1 cellular context compared by ENCODE assay signal in genomic region chrX:53683556-53684414, GRCh38.
TF ChIP-seq lines count a peak whose summit lies in the region.

No MANE protein-coding gene starts in this region.

TF ChIP-seq in K562, 482 proteins besides CTCF, POLR2A, EP300 and RAD21 (continued from another document and continues in another):
- no peak for TF ChIP-seq THRA (IDR thresholded peaks at IDR 0.05)
- no peak for TF ChIP-seq KLF13 (tag; IDR thresholded peaks at IDR 0.05; ENCODE audit: borderline replicate concordance, low read depth)
- no peak for TF ChIP-seq RNF219 (CRISPR knock-in tag; IDR thresholded peaks at IDR 0.05)
- TF ChIP-seq KDM4B (IDR thresholded peaks at IDR 0.05; ENCODE audit: borderline replicate concordance in 2 of 2, low read depth in 1 of 2): no peak; a peak in 1 of 4 replicates
- TF ChIP-seq SETDB1 (IDR thresholded peaks at IDR 0.05; ENCODE audit: low read length): no peak
- TF ChIP-seq SRF (CRISPR knock-in tag; IDR thresholded peaks at IDR 0.05): peak; percentile 85 to 98; a peak in 3 of 4 replicates
- TF ChIP-seq ZNF778 (CRISPR knock-in tag; IDR thresholded peaks at IDR 0.05): no peak
- no peak for TF ChIP-seq CAMTA2 (CRISPR knock-in tag; conservative IDR thresholded peaks at IDR 0.05)
- TF ChIP-seq MGA (IDR thresholded peaks at IDR 0.05): no peak
- no peak for TF ChIP-seq HCFC1 (IDR thresholded peaks at IDR 0.05; ENCODE audit: low read depth, low read length)
- no peak for TF ChIP-seq KDM2B (CRISPR knock-in tag; IDR thresholded peaks at IDR 0.05)
- peak; percentile 96; the same call in 1 of the 2 replicates for TF ChIP-seq ZNF740 (CRISPR knock-in tag; IDR thresholded peaks at IDR 0.05)
- peak in 1 of 2 experiments; percentile 90; a peak in 2 of 4 replicates for TF ChIP-seq ZNF740 (tag; IDR thresholded peaks at IDR 0.05)
- peak; percentile 26; the same call in 1 of the 2 replicates for TF ChIP-seq LCOR (CRISPR knock-in tag; IDR thresholded peaks at IDR 0.05)
- no peak for TF ChIP-seq CBX5 (IDR thresholded peaks at IDR 0.05; ENCODE audit: borderline replicate concordance, low read depth)
- TF ChIP-seq E2F4 (CRISPR knock-in tag; IDR thresholded peaks at IDR 0.05; ENCODE audit: low read depth): no peak
- no peak for TF ChIP-seq ZNF695 (CRISPR knock-in tag; IDR thresholded peaks at IDR 0.05)
- TF ChIP-seq KLF6 (CRISPR knock-in tag; IDR thresholded peaks at IDR 0.05; ENCODE audit: borderline replicate concordance): no peak
- TF ChIP-seq MEF2A (IDR thresholded peaks at IDR 0.05; ENCODE audit: control insufficient read depth, low read depth, low read length): no peak
- TF ChIP-seq ZNF76 (CRISPR knock-in tag; IDR thresholded peaks at IDR 0.05; ENCODE audit: borderline replicate concordance): no peak
- 0 out of 2 replicates have a peak, but pooled peaks have one; percentile 27 for TF ChIP-seq THAP12 (CRISPR knock-in tag; IDR thresholded peaks at IDR 0.05)
- no peak for TF ChIP-seq CEBPB (tag; IDR thresholded peaks at IDR 0.05)
- TF ChIP-seq ZBED1 (IDR thresholded peaks at IDR 0.05): peak; percentile 93
- TF ChIP-seq ZNF644 (tag; IDR thresholded peaks at IDR 0.05; ENCODE audit: low read depth): no peak
- TF ChIP-seq EWSR1 (IDR thresholded peaks at IDR 0.05; ENCODE audit: borderline replicate concordance, low read depth, partially characterized antibody): no peak
- TF ChIP-seq POLR2AphosphoS2 (IDR thresholded peaks at IDR 0.05; ENCODE audit: low read length): peak; percentile 96
- no peak for TF ChIP-seq MTF1 (CRISPR knock-in tag; IDR thresholded peaks at IDR 0.05; ENCODE audit: borderline replicate concordance)
- TF ChIP-seq FOXP1 (CRISPR knock-in tag; IDR thresholded peaks at IDR 0.05): no peak
- TF ChIP-seq ELF1 (tag; IDR thresholded peaks at IDR 0.05): no peak; the same call in 1 of the 2 replicates
- TF ChIP-seq POLR2B (IDR thresholded peaks at IDR 0.05; ENCODE audit: low read depth, partially characterized antibody): peak; percentile 93
- no peak for TF ChIP-seq ESRRB (CRISPR knock-in tag; IDR thresholded peaks at IDR 0.05; ENCODE audit: borderline replicate concordance)
- TF ChIP-seq IFI16 (CRISPR knock-in tag; IDR thresholded peaks at IDR 0.05): no peak
- TF ChIP-seq ZNF140 (CRISPR knock-in tag; IDR thresholded peaks at IDR 0.05): no peak
- peak; percentile 96 for TF ChIP-seq RBFOX2 (IDR thresholded peaks at IDR 0.05; ENCODE audit: low read depth, low read length)
- TF ChIP-seq NCOR1 (IDR thresholded peaks at IDR 0.05): peak; percentile 45; the same call in 1 of the 2 replicates
- TF ChIP-seq ZKSCAN1 (IDR thresholded peaks at IDR 0.05; ENCODE audit: low read depth, low read length): no peak
- TF ChIP-seq GTF2F1 (IDR thresholded peaks at IDR 0.05; ENCODE audit: low read depth, low read length): no peak
- TF ChIP-seq MXD1 (CRISPR knock-in tag; IDR thresholded peaks at IDR 0.05; ENCODE audit: borderline replicate concordance, poor library complexity, severe bottlenecking): no peak
- TF ChIP-seq ZNF436 (CRISPR knock-in tag; IDR thresholded peaks at IDR 0.05): no peak
- no peak for TF ChIP-seq RB1 (IDR thresholded peaks at IDR 0.05; ENCODE audit: low read depth)
- TF ChIP-seq CHD4 (IDR thresholded peaks at IDR 0.05; ENCODE audit: insufficient read depth, insufficient replicate concordance, low read depth, low read length, poor library complexity, severe bottlenecking): no peak
- no peak for TF ChIP-seq PHF20 (IDR thresholded peaks at IDR 0.05; ENCODE audit: partially characterized antibody)
- no peak for TF ChIP-seq CHCHD3 (CRISPR knock-in tag; IDR thresholded peaks at IDR 0.05)
- peak; percentile 54 for TF ChIP-seq JUND (IDR thresholded peaks at IDR 0.05; ENCODE audit: borderline replicate concordance, low read depth, low read length)
- no peak for TF ChIP-seq JUND (tag; IDR thresholded peaks at IDR 0.05; ENCODE audit: borderline replicate concordance, low read depth, low read length)
- no peak for TF ChIP-seq THAP7 (CRISPR knock-in tag; IDR thresholded peaks at IDR 0.05)
- no peak for TF ChIP-seq TEAD2 (tag; IDR thresholded peaks at IDR 0.05)
- no peak for TF ChIP-seq CBFB (CRISPR knock-in tag; IDR thresholded peaks at IDR 0.05)
